Comparison of ENCODE assay signal across 11 cellular contexts in the genomic region with DNA sequence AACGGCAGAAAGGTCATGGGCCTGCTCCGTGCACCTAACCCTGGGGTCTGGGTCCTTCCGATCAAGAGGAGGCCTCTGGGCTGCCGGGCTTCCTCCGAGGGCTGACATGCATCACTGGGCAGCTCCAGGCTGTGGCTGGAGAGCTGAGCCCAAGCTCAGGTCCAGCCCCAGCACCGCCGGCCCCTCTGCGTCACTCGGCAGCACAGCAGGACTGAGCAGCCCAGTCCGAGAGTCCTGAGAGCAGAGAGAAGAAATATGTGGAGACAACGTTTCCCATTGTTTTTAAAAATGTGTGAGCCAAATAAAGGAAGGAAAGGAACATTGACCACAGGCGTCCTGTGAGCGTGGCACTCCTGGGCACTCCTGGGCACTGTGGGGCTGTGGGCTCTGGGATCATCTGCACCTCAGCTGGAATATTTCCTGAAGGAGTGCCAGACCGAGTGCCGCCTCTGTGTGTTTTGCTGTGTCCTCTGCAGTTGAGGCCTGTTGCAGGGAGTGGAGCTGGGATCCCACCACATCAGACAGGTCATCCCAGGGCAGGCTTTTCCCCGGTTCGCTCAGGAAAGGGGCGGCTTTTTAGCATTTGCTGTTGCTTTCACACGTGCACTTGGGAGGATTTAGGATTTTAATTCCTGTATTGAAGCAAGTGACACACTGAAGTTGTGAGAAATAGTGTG. TPM values are rescaled to one million over a fixed set of nuclear protein-coding genes. Genes with fewer than 3 reads are reported as not detected.
DNase-seq lines count a peak whose midpoint lies in the region; TF ChIP-seq lines count a peak whose summit lies in the region.
"Had no signal": no experiment of that assay in that cellular context is flagged by ENCODE, and none has a peak within 500 bp of the region (broad histone marks: within the 10 kb centered on the region; RNA-seq: fewer than 3 reads in every experiment).

No MANE protein-coding gene starts in this region.

- peak overlapping the region; percentile 30 for H3K4me3 ChIP-seq in adipocyte (ENCODE audit: low read length)
- H3K4me3 ChIP-seq in tibial nerve: no peak overlapping the region
- H3K4me3 ChIP-seq: PC-9 had no signal

- no peak for TF ChIP-seq EP300 in tibial nerve (IDR thresholded peaks at IDR 0.05)

- DNase-seq in adipocyte (ENCODE audit: low read depth) (no peak), fibroblast of peridontal ligament (ENCODE audit: extremely low read depth) (peak; percentile 23), mesenteric fat pad (ENCODE audit: low spot score) (peak; percentile 89), tibial nerve (ENCODE audit: low spot score in 2 of 2) (peak in 1 of 2 donors; percentile 26), NCI-H748 (lab: John Stamatoyannopoulos, UW; ENCODE audit: unreplicated experiment) (no peak)
- DNase-seq in activated CD4-positive, alpha-beta T cell treated with anti-CD3 and anti-CD28 coated beads for 48 hours: no peak
- DNase-seq in central memory CD4-positive, alpha-beta T cell: no peak
- DNase-seq in effector CD8-positive, alpha-beta T cell (lab: John Stamatoyannopoulos, UW): no peak
- DNase-seq: Calu3, NCI-H2081, PC-9 had no signal

- H3K9me3 ChIP-seq in adipocyte (ENCODE audit: control insufficient read depth, low read length) (no peaks in the 10 kb centered on the region), tibial nerve (no peaks in the 10 kb centered on the region)

- TF ChIP-seq POLR2A in tibial nerve (IDR thresholded peaks at IDR 0.05): no peak

- H3K36me3 ChIP-seq in adipocyte (ENCODE audit: control insufficient read depth, insufficient read depth, low read length, severe bottlenecking) (peaks cover 23% of the 10 kb centered on the region), tibial nerve (peaks cover 0 to 48% (median 0%) of the 10 kb centered on the region in 3 donors)

- peak overlapping the region; percentile 44 for H3K9ac ChIP-seq in adipocyte (ENCODE audit: low read length)

- H3K4me1 ChIP-seq in adipocyte (ENCODE audit: control insufficient read depth, insufficient read depth, low read length) (peaks cover 28% of the 10 kb centered on the region), tibial nerve (peaks cover 0 to 44% (median 17%) of the 10 kb centered on the region in 4 donors)

- no peak for TF ChIP-seq CTCF in tibial nerve (IDR thresholded peaks at IDR 0.05)

- peak overlapping the region; percentile 40 to 81 (median 66) for H3K27ac ChIP-seq in tibial nerve
- H3K27ac ChIP-seq: PC-9 had no signal

- 38 to 43% methylated on average over 18 to 19 of the region's 19 CpGs for WGBS in tibial nerve, 2 donors

- H3K27me3 ChIP-seq in adipocyte (replicated peaks; ENCODE audit: control insufficient read depth, insufficient read depth, low read length): no peaks in the 10 kb centered on the region
- no peaks in the 10 kb centered on the region for H3K27me3 ChIP-seq in tibial nerve

RNA-seq across cellular contexts. Expression of gene TFDP1, which starts 37.8 kb away (rescaled TPM):
- total RNA-seq in mesenteric fat pad (66.4 TPM), tibial nerve (10 to 100 TPM; 19.2 to 45.3 (median 34.1) TPM)

RNA-seq across cellular contexts. Expression of gene DCUN1D2, which starts 56.2 kb away (rescaled TPM):
- total RNA-seq in mesenteric fat pad (21.7 TPM), tibial nerve (10 to 100 TPM; 16.3 to 28.0 (median 21.0) TPM)

Comparison
In these comparisons a context has a peak if more than half of its experiments do, and no peak if none do; other contexts are left out.
1. DNase-seq: peak in fibroblast of peridontal ligament (single experiment) and mesenteric fat pad (single experiment); none in adipocyte (single experiment), activated CD4-positive, alpha-beta T cell treated with anti-CD3 and anti-CD28 coated beads for 48 hours (single experiment), central memory CD4-positive, alpha-beta T cell (single experiment), NCI-H748 (single experiment) and effector CD8-positive, alpha-beta T cell (single experiment).